In genomic region chr16:49557070-49557446, GRCh38 we compare ENCODE assay signal across 17 cellular contexts.
DNase-seq lines count a peak whose midpoint lies in the region; ATAC-seq, FAIRE-seq and TF ChIP-seq lines count a peak whose summit lies in the region.
"Had no signal": no experiment of that assay in that cellular context is flagged by ENCODE, and none has a peak within 500 bp of the region (broad histone marks: within the 10 kb centered on the region; RNA-seq: fewer than 3 reads in every experiment).

No MANE protein-coding gene starts in this region.

- WGBS in HepG2 (ENCODE audit: low lambda C conversion rate) = 18% methylated on average over 11 of the region's 18 CpGs
- WGBS in right lobe of liver (ENCODE audit: insufficient coverage, low coverage, low lambda C conversion rate, missing lambda C conversion rate) = 45% methylated on average over 13 of the region's 18 CpGs

- intact Hi-C loops in HepG2 (cut with micrococcal nuclease; ENCODE audit: unreplicated experiment) (loop anchor here (5.0 kb wide), 1 partner anchor 365 kb away; no protein-coding TSS in a partner anchor), right lobe of liver (cut with DNase I) (no loop called here), kidney (cut with DNase I) (no loop called here)

- H3K4me3 ChIP-seq in HepG2 (replicated peaks in 1 of 3; ENCODE audit: insufficient read depth in 1 of 3, low read depth in 2 of 3, low read length in 3 of 3) (no peak overlapping the region), right lobe of liver (no peak overlapping the region), kidney (ENCODE audit: low read length in 2 of 2) (no peak overlapping the region)
- H3K4me3 ChIP-seq: colonic mucosa, transverse colon had no signal

- no peak for TF ChIP-seq CTCF in HepG2 (CRISPR knock-in tag; IDR thresholded peaks at IDR 0.05)
- no peak for TF ChIP-seq CTCF in right lobe of liver (IDR thresholded peaks at IDR 0.05)
- no peak for TF ChIP-seq CTCF in kidney (IDR thresholded peaks at IDR 0.05; ENCODE audit: borderline replicate concordance, extremely low read depth, insufficient read depth)

- H4K20me1 ChIP-seq in HepG2 (ENCODE audit: insufficient read depth, low read length) = no peaks in the 10 kb centered on the region

- no TSS peak for BruUV-seq in HepG2 (replicated peaks; lab: Mats Ljungman, UMichigan)

- H3K36me3 ChIP-seq in HepG2 (replicated peaks in 1 of 2; ENCODE audit: control insufficient read depth in 1 of 2, insufficient read depth in 2 of 2, low read length in 2 of 2) (no peaks in the 10 kb centered on the region), right lobe of liver (no peaks in the 10 kb centered on the region), kidney (ENCODE audit: control insufficient read depth in 1 of 2, insufficient read depth in 2 of 2, low read length in 2 of 2) (no peaks in the 10 kb centered on the region)
- H3K36me3 ChIP-seq: colonic mucosa, transverse colon had no signal

- DNase-seq in HepG2 (ENCODE audit: low spot score) (peak; percentile 7), right lobe of liver (no peak), NCI-H82 (lab: John Stamatoyannopoulos, UW) (peak; percentile 94), iPS-NIHi11 (ENCODE audit: low spot score) (peak; percentile 88), kidney (no peak), NCI-H1930 (lab: John Stamatoyannopoulos, UW) (no peak)
- DNase-seq: activated CD8-positive, alpha-beta memory T cell treated with anti-CD3 and anti-CD28 coated beads for 24 hours; activated naive CD8-positive, alpha-beta T cell treated with anti-CD3 and anti-CD28 coated beads for 36 hours; colonic mucosa; GOT3; naive B cell; NCI-H2081 treated with DMSO at 0.1 percent for 48 hours; T1000; transverse colon had no signal

- H3K4me2 ChIP-seq in HepG2 (ENCODE audit: low read depth, low read length) = no peak overlapping the region

- ATAC-seq in HepG2 (peak; percentile 57), right lobe of liver (no peak), GM18870 (IDR thresholded peaks at IDR 0.05; ENCODE audit: unreplicated experiment) (no peak), GM18511 (IDR thresholded peaks at IDR 0.05; ENCODE audit: unreplicated experiment) (no peak)

- no peak for TF ChIP-seq RAD21 in HepG2 (CRISPR knock-in tag; IDR thresholded peaks at IDR 0.05)

- FAIRE-seq in HepG2 (lab: Jason Lieb, UNC) (no peak), kidney (lab: Jason Lieb, UNC) (no peak)
- FAIRE-seq: A204.1 had no signal

- TF ChIP-seq EP300 in HepG2 (IDR thresholded peaks at IDR 0.05; ENCODE audit: low read depth in 2 of 2, low read length in 2 of 2) (no peak), HepG2 (CRISPR knock-in tag; IDR thresholded peaks at IDR 0.05; ENCODE audit: borderline replicate concordance) (no peak)

- CTCF ChIA-PET in HepG2 (lab: Yijun Ruan, JAX; ENCODE audit: low intra/inter-chr PET ratio, low total read pairs) = interaction anchor here (1.3 kb wide), 1 partner anchor 365 kb away, joined by 4 read pairs; no protein-coding TSS in a partner anchor

- TF ChIP-seq POLR2A in HepG2 (IDR thresholded peaks at IDR 0.05; ENCODE audit: insufficient read depth in 1 of 2, low read depth in 2 of 2, low read length in 2 of 2) (no peak), right lobe of liver (IDR thresholded peaks at IDR 0.05) (no peak)

- POLR2A ChIA-PET in HepG2 (lab: Yijun Ruan, JAX) = no interaction called here

- H3K9ac ChIP-seq in HepG2 (ENCODE audit: insufficient read depth, low read depth, low read length) = no peak overlapping the region
- H3K9ac ChIP-seq in kidney (ENCODE audit: low read length in 2 of 2) = no peak overlapping the region

- peaks cover 0 to 8% of the 10 kb centered on the region in 2 experiments; a peak in 1 of 5 replicates for H3K27me3 ChIP-seq in HepG2 (ENCODE audit: control insufficient read depth in 1 of 2, insufficient read depth in 2 of 2, low read length in 2 of 2)
- H3K27me3 ChIP-seq in right lobe of liver = no peaks in the 10 kb centered on the region
- H3K27me3 ChIP-seq: colonic mucosa, transverse colon had no signal

- H3K27ac ChIP-seq in HepG2 (ENCODE audit: extremely low read length, insufficient read depth, low read length) (no peak overlapping the region), right lobe of liver (no peak overlapping the region), kidney (ENCODE audit: low read depth in 2 of 2, low read length in 2 of 2) (no peak overlapping the region)
- H3K27ac ChIP-seq: colonic mucosa, transverse colon had no signal

- no peak overlapping the region for H2AFZ ChIP-seq in HepG2 (ENCODE audit: low read length)

- H3K4me1 ChIP-seq in HepG2 (ENCODE audit: insufficient read depth, low read length) (no peaks in the 10 kb centered on the region), right lobe of liver (no peaks in the 10 kb centered on the region), kidney (ENCODE audit: control insufficient read depth in 1 of 2, insufficient read depth in 1 of 2, low read depth in 1 of 2, low read length in 2 of 2) (no peaks in the 10 kb centered on the region)
- H3K4me1 ChIP-seq: colonic mucosa, transverse colon had no signal

- H3K79me2 ChIP-seq in HepG2 (ENCODE audit: insufficient read depth, low read length) = no peaks in the 10 kb centered on the region

- H3K9me3 ChIP-seq in HepG2 (ENCODE audit: low read length) (no peaks in the 10 kb centered on the region), right lobe of liver (no peaks in the 10 kb centered on the region), kidney (ENCODE audit: control insufficient read depth in 1 of 2, low read length in 2 of 2) (no peaks in the 10 kb centered on the region)
- H3K9me3 ChIP-seq: colonic mucosa, transverse colon had no signal

- in situ Hi-C loops in HepG2 (cut with HindIII; ENCODE audit: extremely low pct_ligation_motif_present, low pct_unique_long_range_greater_than_20kb) = no loop called here

TF ChIP-seq in HepG2, 621 proteins besides CTCF, POLR2A, EP300 and RAD21:
- no peak for TF ChIP-seq ZNF17 (CRISPR knock-in tag; IDR thresholded peaks at IDR 0.05)
- TF ChIP-seq ZNF232 (CRISPR knock-in tag; IDR thresholded peaks at IDR 0.05; ENCODE audit: borderline replicate concordance) = no peak
- no peak for TF ChIP-seq MLLT10 (CRISPR knock-in tag; IDR thresholded peaks at IDR 0.05)
- TF ChIP-seq SKIL (CRISPR knock-in tag; IDR thresholded peaks at IDR 0.05; ENCODE audit: borderline replicate concordance) = no peak
- TF ChIP-seq PATZ1 (CRISPR knock-in tag; IDR thresholded peaks at IDR 0.05) = peak; percentile 49; the same call in 1 of the 2 replicates

Comparison
In these comparisons a context has a peak if more than half of its experiments do, and no peak if none do; other contexts are left out.
1. DNase-seq: peak in HepG2 (single experiment), NCI-H82 (single experiment) and iPS-NIHi11 (single experiment); none in right lobe of liver (0 of 3), kidney (single experiment) and NCI-H1930 (0 of 2).